Comparison of ENCODE assay signal across 8 cellular contexts in the genomic region with DNA sequence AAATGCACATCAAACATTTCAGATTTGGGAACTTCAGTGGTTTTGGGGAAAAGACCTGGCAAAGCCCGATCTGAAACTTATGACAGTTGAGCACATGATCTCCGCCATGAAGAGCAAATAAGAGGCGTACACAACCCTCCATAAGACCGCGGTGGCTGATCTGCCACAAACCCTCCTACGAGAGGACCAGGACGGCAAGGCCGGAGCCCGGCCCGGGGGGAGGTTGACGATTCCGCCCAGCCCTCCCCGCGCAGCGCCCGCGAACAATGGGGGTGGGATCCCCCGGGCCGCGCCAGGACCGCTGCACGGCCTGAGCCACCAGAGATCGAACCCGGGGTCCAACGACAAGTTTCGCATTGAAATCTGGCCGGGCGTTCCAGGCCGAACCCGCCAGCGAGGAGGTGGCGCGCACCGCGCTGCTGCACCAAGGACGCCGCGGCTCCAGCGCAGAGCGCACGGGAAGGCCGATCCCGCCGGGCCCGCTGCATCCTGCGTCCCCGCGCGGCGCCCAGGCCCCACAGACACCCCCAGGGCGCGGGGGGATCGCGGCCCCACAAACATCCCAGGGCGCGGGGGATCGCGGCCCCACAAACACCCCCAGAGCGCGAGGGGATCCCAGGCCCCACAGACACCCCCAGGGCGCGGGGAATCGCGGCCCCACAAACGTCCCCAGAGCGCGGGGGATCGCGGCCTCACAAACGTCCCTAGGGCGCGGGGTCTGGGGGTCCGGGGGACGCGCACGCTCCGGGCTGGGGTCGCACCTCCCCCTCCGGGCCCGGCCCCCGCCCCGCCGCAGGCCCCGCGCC. TPM values are rescaled to one million over a fixed set of nuclear protein-coding genes. Genes with fewer than 3 reads are reported as not detected.
DNase-seq lines count a peak whose midpoint lies in the region; ATAC-seq and TF ChIP-seq lines count a peak whose summit lies in the region.

No MANE protein-coding gene starts in this region.

- ATAC-seq in HG02970 (IDR thresholded peaks at IDR 0.05; ENCODE audit: low FRiP score, unreplicated experiment), result no peak

- no peaks in the 10 kb centered on the region for H3K27me3 ChIP-seq in sigmoid colon

- intact Hi-C loops in sigmoid colon (cut with DNase I), result loop anchor here (1.0 to 5.0 kb wide), 4 partner anchors 37 to 237 kb away; no protein-coding TSS in a partner anchor

- peak in 1 of 4 donors; percentile 10 for TF ChIP-seq EP300 in sigmoid colon (IDR thresholded peaks at IDR 0.05)

- no peak for TF ChIP-seq CTCF in sigmoid colon (IDR thresholded peaks at IDR 0.05)

- TF ChIP-seq POLR2A in sigmoid colon (IDR thresholded peaks at IDR 0.05), result no peak

- 1 to 4% methylated on average over 85 of the region's 85 CpGs for WGBS in sigmoid colon, 2 donors

- no peaks in the 10 kb centered on the region for H3K9me3 ChIP-seq in sigmoid colon

- no peaks in the 10 kb centered on the region for H3K36me3 ChIP-seq in sigmoid colon

- H3K4me3 ChIP-seq in sigmoid colon, result peak overlapping the region; percentile 82 to 97 (median 90)

- peak overlapping the region; percentile 90 to 99 (median 98) for H3K27ac ChIP-seq in sigmoid colon

- peak; percentile 19 for DNase-seq in NCI-H1436 (lab: John Stamatoyannopoulos, UW)
- DNase-seq in NCI-H1436 treated with DMSO at 0.1 percent for 48 hours (lab: John Stamatoyannopoulos, UW), result no peak
- peak; percentile 31 for DNase-seq in amniotic epithelial cell (ENCODE audit: low read depth)
- DNase-seq in hepatic stellate cell (ENCODE audit: low spot score), result peak; percentile 64
- no peak for DNase-seq in sigmoid colon
- no peak for DNase-seq in NCI-H526 treated with DMSO at 0.1 percent for 48 hours (lab: John Stamatoyannopoulos, UW)
- no peak for DNase-seq in SW480 (ENCODE audit: low spot score)

- H3K4me1 ChIP-seq in sigmoid colon, result peaks cover 0 to 56% (median 40%) of the 10 kb centered on the region in 4 donors

RNA-seq across cellular contexts. Expression of gene DIP2C, which starts 0.6 kb away (rescaled TPM):
- 10 to 100 TPM; 42.1 to 67.9 (median 50.3) TPM for total RNA-seq in sigmoid colon
- 1 to 10 TPM; 1.8 to 5.5 (median 3.0) TPM for polyA plus RNA-seq in sigmoid colon

Comparison
In these comparisons a context has a peak if more than half of its experiments do, and no peak if none do; other contexts are left out.
1. DNase-seq: peak in NCI-H1436 (single experiment), amniotic epithelial cell (single experiment) and hepatic stellate cell (single experiment); none in NCI-H1436 treated with DMSO at 0.1 percent for 48 hours (single experiment), sigmoid colon (single experiment), NCI-H526 treated with DMSO at 0.1 percent for 48 hours (single experiment) and SW480 (single experiment).